Comparison of ENCODE assay signal across 9 cellular contexts in the genomic region with DNA sequence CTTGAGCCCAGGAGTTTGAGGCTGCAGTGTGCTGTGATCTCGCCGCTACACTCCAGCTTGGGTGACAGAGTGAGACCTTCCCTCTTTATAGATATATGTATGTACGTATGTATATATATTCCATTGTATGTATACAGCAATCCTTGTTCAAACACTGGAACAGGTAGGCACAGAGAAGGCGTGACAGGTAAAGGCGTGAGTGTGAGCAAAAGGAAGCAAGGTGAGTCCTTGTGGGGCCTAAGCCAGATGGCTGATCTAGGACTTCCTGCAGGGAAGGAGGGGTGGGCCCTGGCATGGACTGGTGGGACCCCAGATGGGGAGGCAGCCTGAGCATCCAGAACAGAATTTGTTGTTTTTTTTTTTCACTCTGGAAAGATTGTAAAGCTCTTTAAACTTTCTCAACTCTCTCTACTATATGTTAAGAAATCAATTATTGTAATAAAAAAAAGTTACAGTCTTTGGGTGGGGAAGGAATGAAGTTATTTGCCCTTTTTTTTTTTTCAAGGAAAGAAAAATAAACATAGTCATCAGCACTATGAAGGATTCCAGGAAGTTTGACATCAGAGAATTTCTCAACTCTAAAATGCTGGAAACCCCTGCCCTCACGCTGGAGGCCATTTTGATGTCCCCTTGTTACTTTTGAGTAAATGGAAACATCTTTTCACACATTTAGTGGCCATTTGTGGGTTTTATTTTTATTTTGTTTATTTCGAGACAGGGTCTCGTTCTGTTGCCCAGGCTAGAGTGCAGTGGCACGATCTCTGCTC. TPM values are rescaled to one million over a fixed set of nuclear protein-coding genes. Genes with fewer than 3 reads are reported as not detected.
A peak's percentile ranks its signal among the peaks of the same experiment; 100 is the strongest.
DNase-seq lines count a peak whose midpoint lies in the region; TF ChIP-seq lines count a peak whose summit lies in the region.
"Had no signal": no experiment of that assay in that cellular context is flagged by ENCODE, and none has a peak within 500 bp of the region (broad histone marks: within the 10 kb centered on the region; RNA-seq: fewer than 3 reads in every experiment).

No MANE protein-coding gene starts in this region.

- peaks cover 11% of the 10 kb centered on the region for H3K4me1 ChIP-seq in rectal smooth muscle tissue (ENCODE audit: control insufficient read depth, insufficient read depth, low read length)

- H3K9ac ChIP-seq in rectal smooth muscle tissue (ENCODE audit: low read length), result no peak overlapping the region

- no peaks in the 10 kb centered on the region for H3K27me3 ChIP-seq in rectal smooth muscle tissue (ENCODE audit: control insufficient read depth, insufficient read depth, low read length)

- no peak for TF ChIP-seq CTCF in epithelial cell of esophagus (IDR thresholded peaks at IDR 0.05; ENCODE audit: insufficient read depth, low read depth, low read length, missing control alignments)

- H3K36me3 ChIP-seq in rectal smooth muscle tissue (ENCODE audit: control insufficient read depth, insufficient read depth, low read length), result no peaks in the 10 kb centered on the region

- H3K27ac ChIP-seq in rectal smooth muscle tissue (ENCODE audit: low read depth, low read length), result peak overlapping the region; percentile 82

- no peak overlapping the region for H3K4me3 ChIP-seq in epithelial cell of esophagus (ENCODE audit: low read length)
- H3K4me3 ChIP-seq in rectal smooth muscle tissue (ENCODE audit: low read length), result no peak overlapping the region

- DNase-seq in DMS53 (lab: John Stamatoyannopoulos, UW) (peak; percentile 81), NCI-H748 (lab: John Stamatoyannopoulos, UW; ENCODE audit: unreplicated experiment) (peak; percentile 57), epithelial cell of esophagus (ENCODE audit: low read depth) (peak; percentile 63), mesenteric fat pad (ENCODE audit: low spot score) (no peak), NCI-H128 (lab: John Stamatoyannopoulos, UW; ENCODE audit: unreplicated experiment) (no peak), HuH-7.5 (ENCODE audit: low spot score) (no peak)
- no peak for DNase-seq in NK-92 treated with Interleukin-12 subunit alpha and Interleukin-12 subunit beta, amount 100 ng/mL, for 24 hours (lab: John Stamatoyannopoulos, UW)
- DNase-seq: activated CD8-positive, alpha-beta memory T cell treated with anti-CD3 and anti-CD28 coated beads, Interleukin-2, amount 50 U/mL, for 48 hours had no signal

RNA-seq across cellular contexts. Expression of gene STXBP1, which starts 38.9 kb away (rescaled TPM):
- 77.0 TPM for total RNA-seq in mesenteric fat pad

Comparison
In these comparisons a context has a peak if more than half of its experiments do, and no peak if none do; other contexts are left out.
1. DNase-seq: peak in DMS53 (single experiment), NCI-H748 (single experiment) and epithelial cell of esophagus (single experiment); none in mesenteric fat pad (single experiment), NK-92 treated with Interleukin-12 subunit alpha and Interleukin-12 subunit beta, amount 100 ng/mL, for 24 hours (single experiment), NCI-H128 (single experiment) and HuH-7.5 (single experiment).